Comparison of ENCODE assay signal across 39 cellular contexts in the genomic region with DNA sequence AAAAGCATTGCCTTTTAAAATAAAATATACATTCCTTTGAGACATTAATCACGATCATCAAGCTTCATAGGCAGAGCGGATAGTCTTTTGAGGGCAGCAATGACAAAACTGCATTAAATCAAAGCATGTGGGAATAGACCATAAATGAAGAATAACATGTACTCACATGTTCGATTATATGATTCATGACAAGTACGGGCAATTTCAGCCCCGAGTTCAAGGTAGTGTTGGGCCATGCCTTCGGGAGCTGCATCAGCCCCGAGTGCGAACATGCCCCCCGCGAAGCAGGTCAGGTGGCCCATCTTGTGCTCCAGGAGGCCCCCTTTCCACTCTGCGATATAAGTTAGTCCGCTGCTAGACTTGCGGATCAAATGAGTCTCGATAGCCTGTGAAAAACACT.
"Had no signal": no experiment of that assay in that cellular context is flagged by ENCODE, and none has a peak within 500 bp of the region (broad histone marks: within the 10 kb centered on the region; RNA-seq: fewer than 3 reads in every experiment).

No MANE protein-coding gene starts in this region.

- H3K27ac ChIP-seq: adrenal gland, body of pancreas, brain microvascular endothelial cell, breast epithelium, cardiac muscle cell, VCaP had no signal

- H3K4me1 Mint-ChIP-seq: activated B cell treated with CpG ODN at 0.5 μM for 24 hours; activated T-helper 17 cell treated with anti-CD3 and anti-CD28 coated beads, Interleukin-2, amount 50 U/mL, for 72 hours had no signal

- H3K27ac Mint-ChIP-seq: activated B cell treated with CpG ODN at 0.5 μM for 24 hours; activated CD4-positive, alpha-beta memory T cell treated with anti-CD3 and anti-CD28 coated beads for 36 hours; activated CD4-positive, alpha-beta T cell treated with anti-CD3 and anti-CD28 coated beads, Interleukin-2, amount 10 ng/mL, durations not matched to agents 24 days and 14 days; activated CD8-positive, alpha-beta T cell treated with anti-CD3 and anti-CD28 coated beads for 36 hours; activated naive CD4-positive, alpha-beta T cell treated with anti-CD3 and anti-CD28 coated beads for 36 hours; activated naive CD4-positive, alpha-beta T cell treated with anti-CD3 and anti-CD28 coated beads, Interleukin-2, amount 50 U/mL, for 72 hours; activated naive CD8-positive, alpha-beta T cell treated with anti-CD3 and anti-CD28 coated beads for 36 hours; activated T-cell treated with anti-CD3 and anti-CD28 coated beads, Interleukin-2, amount 50 U/mL, for 72 hours; activated T-helper 1 cell treated with anti-CD3 and anti-CD28 coated beads, Interleukin-12 subunit alpha, Interleukin-12 subunit beta, Interleukin-2, Interleukin-4 antibody, amounts not matched to agents 30 ng/mL and 10 ng/mL and 1 ng/mL, durations not matched to agents 14 hours and 24 hours and 36 hours; activated T-helper 17 cell treated with anti-CD3 and anti-CD28 coated beads, Interleukin-2, amount 50 U/mL, for 72 hours; T-helper 1 cell treated with Interleukin-12 subunit alpha and Interleukin-12 subunit beta and Interleukin-4 antibody, amounts not matched to agents 30 μg/mL and 1 μg/mL, for 36 hours; T-helper 2 cell treated with Interferon-gamma antibody and Interleukin-4, amounts not matched to agents 5 μg/mL and 100 μg/mL, for 36 hours had no signal

- H3K4me3 Mint-ChIP-seq: activated B cell treated with CpG ODN at 0.5 μM for 24 hours; activated CD4-positive, alpha-beta memory T cell treated with anti-CD3 and anti-CD28 coated beads for 36 hours; activated CD4-positive, alpha-beta T cell treated with anti-CD3 and anti-CD28 coated beads, Interleukin-2, amount 10 ng/mL, durations not matched to agents 24 days and 14 days; activated CD8-positive, alpha-beta T cell treated with anti-CD3 and anti-CD28 coated beads for 36 hours; activated naive CD4-positive, alpha-beta T cell treated with anti-CD3 and anti-CD28 coated beads for 36 hours; activated naive CD8-positive, alpha-beta T cell treated with anti-CD3 and anti-CD28 coated beads for 36 hours; activated T-cell treated with anti-CD3 and anti-CD28 coated beads, Interleukin-2, amount 50 U/mL, for 4 hours; activated T-cell treated with anti-CD3 and anti-CD28 coated beads, Interleukin-2, amount 50 U/mL, for 72 hours; activated T-helper 1 cell treated with anti-CD3 and anti-CD28 coated beads, Interleukin-12 subunit alpha, Interleukin-12 subunit beta, Interleukin-2, Interleukin-4 antibody, amounts not matched to agents 30 ng/mL and 10 ng/mL and 1 ng/mL, durations not matched to agents 14 hours and 24 hours and 36 hours; activated T-helper 17 cell treated with anti-CD3 and anti-CD28 coated beads, Interleukin-2, amount 50 U/mL, for 72 hours; central memory CD8-positive, alpha-beta T cell; T-helper 1 cell treated with Interleukin-12 subunit alpha and Interleukin-12 subunit beta and Interleukin-4 antibody, amounts not matched to agents 30 μg/mL and 1 μg/mL, for 36 hours; T-helper 2 cell treated with Interferon-gamma antibody and Interleukin-4, amounts not matched to agents 5 μg/mL and 100 μg/mL, for 36 hours had no signal

- FAIRE-seq: astrocyte, TTC549 had no signal

- H3K27me3 Mint-ChIP-seq: activated B cell treated with CpG ODN at 0.5 μM for 24 hours; activated CD4-positive, alpha-beta memory T cell treated with anti-CD3 and anti-CD28 coated beads for 36 hours; activated CD4-positive, alpha-beta T cell treated with anti-CD3 and anti-CD28 coated beads, Interleukin-2, amount 10 ng/mL, durations not matched to agents 24 days and 14 days; activated CD8-positive, alpha-beta T cell treated with anti-CD3 and anti-CD28 coated beads for 36 hours; activated naive CD8-positive, alpha-beta T cell treated with anti-CD3 and anti-CD28 coated beads for 36 hours; activated T-helper 17 cell treated with anti-CD3 and anti-CD28 coated beads, Interleukin-2, amount 50 U/mL, for 72 hours; central memory CD8-positive, alpha-beta T cell had no signal

- H3K4me1 ChIP-seq: adrenal gland, breast epithelium had no signal

- ATAC-seq: activated CD8-positive, alpha-beta T cell treated with anti-CD3 and anti-CD28 coated beads for 36 hours; activated naive CD4-positive, alpha-beta T cell treated with anti-CD3 and anti-CD28 coated beads, Interleukin-2, amount 50 U/mL, for 72 hours; activated T-cell treated with anti-CD3 and anti-CD28 coated beads, Interleukin-2, amount 50 U/mL, for 4 hours; activated T-cell treated with anti-CD3 and anti-CD28 coated beads, Interleukin-2, amount 50 U/mL, for 72 hours; activated T-helper 17 cell treated with anti-CD3 and anti-CD28 coated beads, Interleukin-2, amount 50 U/mL, for 72 hours; body of pancreas had no signal

- H3K9me3 Mint-ChIP-seq: activated B cell treated with CpG ODN at 0.5 μM for 24 hours; activated CD4-positive, alpha-beta memory T cell treated with anti-CD3 and anti-CD28 coated beads for 36 hours; activated CD4-positive, alpha-beta T cell treated with anti-CD3 and anti-CD28 coated beads, Interleukin-2, amount 10 ng/mL, durations not matched to agents 24 days and 14 days; activated CD8-positive, alpha-beta T cell treated with anti-CD3 and anti-CD28 coated beads for 36 hours; activated naive CD4-positive, alpha-beta T cell treated with anti-CD3 and anti-CD28 coated beads for 36 hours; activated naive CD4-positive, alpha-beta T cell treated with anti-CD3 and anti-CD28 coated beads, Interleukin-2, amount 50 U/mL, for 72 hours; activated naive CD8-positive, alpha-beta T cell treated with anti-CD3 and anti-CD28 coated beads for 36 hours; activated T-cell treated with anti-CD3 and anti-CD28 coated beads, Interleukin-2, amount 50 U/mL, for 4 hours; activated T-cell treated with anti-CD3 and anti-CD28 coated beads, Interleukin-2, amount 50 U/mL, for 72 hours; activated T-helper 1 cell treated with anti-CD3 and anti-CD28 coated beads, Interleukin-12 subunit alpha, Interleukin-12 subunit beta, Interleukin-2, Interleukin-4 antibody, amounts not matched to agents 30 ng/mL and 10 ng/mL and 1 ng/mL, durations not matched to agents 14 hours and 24 hours and 36 hours; activated T-helper 17 cell treated with anti-CD3 and anti-CD28 coated beads, Interleukin-2, amount 50 U/mL, for 72 hours; central memory CD8-positive, alpha-beta T cell; T-helper 1 cell treated with Interleukin-12 subunit alpha and Interleukin-12 subunit beta and Interleukin-4 antibody, amounts not matched to agents 30 μg/mL and 1 μg/mL, for 36 hours; T-helper 2 cell treated with Interferon-gamma antibody and Interleukin-4, amounts not matched to agents 5 μg/mL and 100 μg/mL, for 36 hours had no signal

- H3K27me3 ChIP-seq: adrenal gland, body of pancreas, brain microvascular endothelial cell, breast epithelium, cardiac muscle cell had no signal

- H3K4me3 ChIP-seq: adrenal gland, body of pancreas, breast epithelium, cardiac muscle cell had no signal

- DNase-seq: activated B cell treated with CpG ODN at 0.5 μM for 24 hours; activated CD4-positive, alpha-beta memory T cell treated with anti-CD3 and anti-CD28 coated beads for 36 hours; activated CD4-positive, alpha-beta T cell treated with anti-CD3 and anti-CD28 coated beads for 4 hours; activated CD4-positive, alpha-beta T cell treated with anti-CD3 and anti-CD28 coated beads, Interleukin-2, amount 10 ng/mL, durations not matched to agents 24 days and 14 days; activated CD4-positive, alpha-beta T cell treated with anti-CD3 and anti-CD28 coated beads, Interleukin-2, amount 50 U/mL, for 1 hour; activated CD4-positive, alpha-beta T cell treated with anti-CD3 and anti-CD28 coated beads, Interleukin-2, amount 50 U/mL, for 4 hours; activated CD4-positive, CD25-positive, alpha-beta regulatory T cell treated with anti-CD3 and anti-CD28 coated beads, Interleukin-2, amount 50 U/mL, for 72 hours; activated CD8-positive, alpha-beta memory T cell treated with anti-CD3 and anti-CD28 coated beads, Interleukin-2, amount 50 U/mL, for 4 hours; activated CD8-positive, alpha-beta T cell treated with anti-CD3 and anti-CD28 coated beads for 36 hours; activated effector memory CD4-positive, alpha-beta T cell treated with anti-CD3 and anti-CD28 coated beads, Interleukin-2, amount 50 U/mL, for 16 hours; activated gamma-delta T cell treated with Interleukin-2 at 50 U/mL for 16 hours; activated naive CD4-positive, alpha-beta T cell; activated naive CD4-positive, alpha-beta T cell treated with anti-CD3 and anti-CD28 coated beads for 36 hours; activated naive CD4-positive, alpha-beta T cell treated with anti-CD3 and anti-CD28 coated beads, Interleukin-2, amount 50 U/mL, for 16 hours; activated naive CD8-positive, alpha-beta T cell treated with anti-CD3 and anti-CD28 coated beads for 36 hours; activated T-cell treated with anti-CD3 and anti-CD28 coated beads for 4 hours; activated T-cell treated with anti-CD3 and anti-CD28 coated beads, Interleukin-2, amount 50 U/mL, for 1 hour; activated T-cell treated with anti-CD3 and anti-CD28 coated beads, Interleukin-2, amount 50 U/mL, for 4 hours; activated T-cell treated with anti-CD3 and anti-CD28 coated beads, Interleukin-2, amount 50 U/mL, for 72 hours; adrenal gland; amniotic stem cell; aorta; body of pancreas; brain microvascular endothelial cell; caudate nucleus; T-helper 1 cell; T-helper 2 cell; T-helper 9 cell had no signal

- H3K36me3 ChIP-seq: brain microvascular endothelial cell, breast epithelium had no signal
